Comparison of ENCODE assay signal across 1 cellular context in the genomic region with DNA sequence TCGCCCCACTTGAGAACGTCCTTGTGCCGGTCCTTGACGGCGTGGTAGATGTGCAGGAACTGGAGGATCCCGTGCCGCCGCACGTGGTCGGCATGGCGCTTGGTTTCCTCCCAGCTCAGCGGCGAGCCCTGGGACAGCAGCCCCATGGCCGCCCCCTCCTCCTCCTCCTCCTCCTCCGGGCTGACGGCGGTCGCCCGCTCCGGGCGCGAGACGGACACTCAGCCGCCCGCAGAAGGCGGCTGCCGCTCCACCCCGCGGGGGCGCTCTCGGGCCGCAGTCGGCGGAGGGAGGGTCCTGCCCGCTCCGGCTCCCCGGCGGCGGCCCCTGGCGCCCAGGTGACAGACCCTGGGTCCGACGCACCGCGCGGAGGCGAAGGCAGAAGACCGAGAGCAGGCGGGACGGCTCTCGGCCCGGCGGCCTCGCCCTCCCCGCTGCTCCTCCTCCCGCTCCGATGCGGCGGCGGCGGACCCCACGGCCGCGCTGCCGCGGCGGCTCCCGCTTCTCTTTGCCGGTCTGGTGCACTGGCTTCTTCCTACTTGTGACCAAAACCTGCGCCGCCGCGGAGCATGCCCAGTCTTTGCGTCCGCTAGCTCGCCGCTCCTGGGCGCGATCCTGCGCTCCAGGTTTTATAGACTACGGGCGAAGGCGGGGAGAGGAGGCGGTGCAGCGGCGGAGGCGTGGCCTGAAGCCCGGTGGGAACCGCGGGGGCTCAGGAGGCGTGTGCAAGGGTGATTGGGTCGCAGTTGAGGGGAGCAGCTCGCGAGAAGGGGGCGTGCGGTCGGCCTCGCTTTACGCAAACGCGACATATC.
TF ChIP-seq lines count a peak whose summit lies in the region.

Gene GCLC, minus strand, starts transcription at position 602 of the 809 bp plus-strand sequence. Its CDS starts 456 bp downstream, at position 146.

TF ChIP-seq in WTC11, 78 proteins besides CTCF, POLR2A, EP300 and RAD21 (continued from another document and continues in another):
- TF ChIP-seq AFF4 (CRISPR knock-in tag; IDR thresholded peaks at IDR 0.05; ENCODE audit: borderline replicate concordance) (no peak), EMX1 (CRISPR knock-in tag; IDR thresholded peaks at IDR 0.05) (no peak), TEAD1 (CRISPR knock-in tag; IDR thresholded peaks at IDR 0.05) (peak; percentile 40), FOXK1 (CRISPR knock-in tag; IDR thresholded peaks at IDR 0.05) (peak; percentile 94), SOX15 (CRISPR knock-in tag; IDR thresholded peaks at IDR 0.05) (no peak), ZNF423 (CRISPR knock-in tag; IDR thresholded peaks at IDR 0.05) (no peak), ZNF396 (CRISPR knock-in tag; IDR thresholded peaks at IDR 0.05; ENCODE audit: borderline replicate concordance) (no peak), OVOL2 (CRISPR knock-in tag; IDR thresholded peaks at IDR 0.05; ENCODE audit: borderline replicate concordance) (no peak), NR1H2 (CRISPR knock-in tag; IDR thresholded peaks at IDR 0.05) (no peak), ZMAT4 (CRISPR knock-in tag; IDR thresholded peaks at IDR 0.05) (no peak), RELA (CRISPR knock-in tag; IDR thresholded peaks at IDR 0.05; ENCODE audit: borderline replicate concordance) (no peak), ZNF671 (CRISPR knock-in tag; IDR thresholded peaks at IDR 0.05) (no peak), HMGA2 (CRISPR knock-in tag; IDR thresholded peaks at IDR 0.05) (no peak), STAT6 (CRISPR knock-in tag; conservative IDR thresholded peaks at IDR 0.05; ENCODE audit: low read depth) (no peak), CREM (CRISPR knock-in tag; IDR thresholded peaks at IDR 0.05) (peak; percentile 63; the same call in 1 of the 2 replicates), ZNF121 (CRISPR knock-in tag; IDR thresholded peaks at IDR 0.05) (no peak), ELF4 (CRISPR knock-in tag; IDR thresholded peaks at IDR 0.05; ENCODE audit: low read depth) (peak; percentile 71; the same call in 1 of the 2 replicates), NFATC4 (CRISPR knock-in tag; IDR thresholded peaks at IDR 0.05) (no peak), ZNF232 (CRISPR knock-in tag; IDR thresholded peaks at IDR 0.05) (no peak; the same call in 1 of the 2 replicates), NFE2L1 (CRISPR knock-in tag; IDR thresholded peaks at IDR 0.05) (peak; percentile 80; the same call in 1 of the 2 replicates), GABPB1 (CRISPR knock-in tag; IDR thresholded peaks at IDR 0.05) (peak; percentile 86)
- TF ChIP-seq, protein P1, sequence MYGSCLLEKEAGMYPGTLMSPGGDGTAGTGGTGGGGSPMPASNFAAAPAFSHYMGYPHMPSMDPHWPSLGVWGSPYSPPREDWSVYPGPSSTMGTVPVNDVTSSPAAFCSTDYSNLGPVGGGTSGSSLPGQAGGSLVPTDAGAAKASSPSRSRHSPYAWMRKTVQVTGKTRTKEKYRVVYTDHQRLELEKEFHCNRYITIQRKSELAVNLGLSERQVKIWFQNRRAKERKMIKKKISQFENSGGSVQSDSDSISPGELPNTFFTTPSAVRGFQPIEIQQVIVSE (CRISPR knock-in tag; IDR thresholded peaks at IDR 0.05; ENCODE audit: borderline replicate concordance): no peak
- TF ChIP-seq, protein P2, sequence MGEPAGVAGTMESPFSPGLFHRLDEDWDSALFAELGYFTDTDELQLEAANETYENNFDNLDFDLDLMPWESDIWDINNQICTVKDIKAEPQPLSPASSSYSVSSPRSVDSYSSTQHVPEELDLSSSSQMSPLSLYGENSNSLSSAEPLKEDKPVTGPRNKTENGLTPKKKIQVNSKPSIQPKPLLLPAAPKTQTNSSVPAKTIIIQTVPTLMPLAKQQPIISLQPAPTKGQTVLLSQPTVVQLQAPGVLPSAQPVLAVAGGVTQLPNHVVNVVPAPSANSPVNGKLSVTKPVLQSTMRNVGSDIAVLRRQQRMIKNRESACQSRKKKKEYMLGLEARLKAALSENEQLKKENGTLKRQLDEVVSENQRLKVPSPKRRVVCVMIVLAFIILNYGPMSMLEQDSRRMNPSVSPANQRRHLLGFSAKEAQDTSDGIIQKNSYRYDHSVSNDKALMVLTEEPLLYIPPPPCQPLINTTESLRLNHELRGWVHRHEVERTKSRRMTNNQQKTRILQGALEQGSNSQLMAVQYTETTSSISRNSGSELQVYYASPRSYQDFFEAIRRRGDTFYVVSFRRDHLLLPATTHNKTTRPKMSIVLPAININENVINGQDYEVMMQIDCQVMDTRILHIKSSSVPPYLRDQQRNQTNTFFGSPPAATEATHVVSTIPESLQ (CRISPR knock-in tag; IDR thresholded peaks at IDR 0.05): no peak
- TF ChIP-seq, protein P3, sequence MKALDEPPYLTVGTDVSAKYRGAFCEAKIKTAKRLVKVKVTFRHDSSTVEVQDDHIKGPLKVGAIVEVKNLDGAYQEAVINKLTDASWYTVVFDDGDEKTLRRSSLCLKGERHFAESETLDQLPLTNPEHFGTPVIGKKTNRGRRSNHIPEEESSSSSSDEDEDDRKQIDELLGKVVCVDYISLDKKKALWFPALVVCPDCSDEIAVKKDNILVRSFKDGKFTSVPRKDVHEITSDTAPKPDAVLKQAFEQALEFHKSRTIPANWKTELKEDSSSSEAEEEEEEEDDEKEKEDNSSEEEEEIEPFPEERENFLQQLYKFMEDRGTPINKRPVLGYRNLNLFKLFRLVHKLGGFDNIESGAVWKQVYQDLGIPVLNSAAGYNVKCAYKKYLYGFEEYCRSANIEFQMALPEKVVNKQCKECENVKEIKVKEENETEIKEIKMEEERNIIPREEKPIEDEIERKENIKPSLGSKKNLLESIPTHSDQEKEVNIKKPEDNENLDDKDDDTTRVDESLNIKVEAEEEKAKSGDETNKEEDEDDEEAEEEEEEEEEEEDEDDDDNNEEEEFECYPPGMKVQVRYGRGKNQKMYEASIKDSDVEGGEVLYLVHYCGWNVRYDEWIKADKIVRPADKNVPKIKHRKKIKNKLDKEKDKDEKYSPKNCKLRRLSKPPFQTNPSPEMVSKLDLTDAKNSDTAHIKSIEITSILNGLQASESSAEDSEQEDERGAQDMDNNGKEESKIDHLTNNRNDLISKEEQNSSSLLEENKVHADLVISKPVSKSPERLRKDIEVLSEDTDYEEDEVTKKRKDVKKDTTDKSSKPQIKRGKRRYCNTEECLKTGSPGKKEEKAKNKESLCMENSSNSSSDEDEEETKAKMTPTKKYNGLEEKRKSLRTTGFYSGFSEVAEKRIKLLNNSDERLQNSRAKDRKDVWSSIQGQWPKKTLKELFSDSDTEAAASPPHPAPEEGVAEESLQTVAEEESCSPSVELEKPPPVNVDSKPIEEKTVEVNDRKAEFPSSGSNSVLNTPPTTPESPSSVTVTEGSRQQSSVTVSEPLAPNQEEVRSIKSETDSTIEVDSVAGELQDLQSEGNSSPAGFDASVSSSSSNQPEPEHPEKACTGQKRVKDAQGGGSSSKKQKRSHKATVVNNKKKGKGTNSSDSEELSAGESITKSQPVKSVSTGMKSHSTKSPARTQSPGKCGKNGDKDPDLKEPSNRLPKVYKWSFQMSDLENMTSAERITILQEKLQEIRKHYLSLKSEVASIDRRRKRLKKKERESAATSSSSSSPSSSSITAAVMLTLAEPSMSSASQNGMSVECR (CRISPR knock-in tag; IDR thresholded peaks at IDR 0.05; ENCODE audit: borderline replicate concordance): peak; percentile 74; the same call in 1 of the 2 replicates
- TF ChIP-seq, protein P4, sequence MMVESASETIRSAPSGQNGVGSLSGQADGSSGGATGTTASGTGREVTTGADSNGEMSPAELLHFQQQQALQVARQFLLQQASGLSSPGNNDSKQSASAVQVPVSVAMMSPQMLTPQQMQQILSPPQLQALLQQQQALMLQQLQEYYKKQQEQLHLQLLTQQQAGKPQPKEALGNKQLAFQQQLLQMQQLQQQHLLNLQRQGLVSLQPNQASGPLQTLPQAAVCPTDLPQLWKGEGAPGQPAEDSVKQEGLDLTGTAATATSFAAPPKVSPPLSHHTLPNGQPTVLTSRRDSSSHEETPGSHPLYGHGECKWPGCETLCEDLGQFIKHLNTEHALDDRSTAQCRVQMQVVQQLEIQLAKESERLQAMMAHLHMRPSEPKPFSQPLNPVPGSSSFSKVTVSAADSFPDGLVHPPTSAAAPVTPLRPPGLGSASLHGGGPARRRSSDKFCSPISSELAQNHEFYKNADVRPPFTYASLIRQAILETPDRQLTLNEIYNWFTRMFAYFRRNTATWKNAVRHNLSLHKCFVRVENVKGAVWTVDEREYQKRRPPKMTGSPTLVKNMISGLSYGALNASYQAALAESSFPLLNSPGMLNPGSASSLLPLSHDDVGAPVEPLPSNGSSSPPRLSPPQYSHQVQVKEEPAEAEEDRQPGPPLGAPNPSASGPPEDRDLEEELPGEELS (CRISPR knock-in tag; IDR thresholded peaks at IDR 0.05): peak; percentile 60
- TF ChIP-seq, protein P5, sequence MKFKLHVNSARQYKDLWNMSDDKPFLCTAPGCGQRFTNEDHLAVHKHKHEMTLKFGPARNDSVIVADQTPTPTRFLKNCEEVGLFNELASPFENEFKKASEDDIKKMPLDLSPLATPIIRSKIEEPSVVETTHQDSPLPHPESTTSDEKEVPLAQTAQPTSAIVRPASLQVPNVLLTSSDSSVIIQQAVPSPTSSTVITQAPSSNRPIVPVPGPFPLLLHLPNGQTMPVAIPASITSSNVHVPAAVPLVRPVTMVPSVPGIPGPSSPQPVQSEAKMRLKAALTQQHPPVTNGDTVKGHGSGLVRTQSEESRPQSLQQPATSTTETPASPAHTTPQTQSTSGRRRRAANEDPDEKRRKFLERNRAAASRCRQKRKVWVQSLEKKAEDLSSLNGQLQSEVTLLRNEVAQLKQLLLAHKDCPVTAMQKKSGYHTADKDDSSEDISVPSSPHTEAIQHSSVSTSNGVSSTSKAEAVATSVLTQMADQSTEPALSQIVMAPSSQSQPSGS (CRISPR knock-in tag; IDR thresholded peaks at IDR 0.05; ENCODE audit: borderline replicate concordance, low read depth): no peak
- TF ChIP-seq, protein P6, sequence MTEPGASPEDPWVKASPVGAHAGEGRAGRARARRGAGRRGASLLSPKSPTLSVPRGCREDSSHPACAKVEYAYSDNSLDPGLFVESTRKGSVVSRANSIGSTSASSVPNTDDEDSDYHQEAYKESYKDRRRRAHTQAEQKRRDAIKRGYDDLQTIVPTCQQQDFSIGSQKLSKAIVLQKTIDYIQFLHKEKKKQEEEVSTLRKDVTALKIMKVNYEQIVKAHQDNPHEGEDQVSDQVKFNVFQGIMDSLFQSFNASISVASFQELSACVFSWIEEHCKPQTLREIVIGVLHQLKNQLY (CRISPR knock-in tag; IDR thresholded peaks at IDR 0.05): no peak
- TF ChIP-seq, protein P7, sequence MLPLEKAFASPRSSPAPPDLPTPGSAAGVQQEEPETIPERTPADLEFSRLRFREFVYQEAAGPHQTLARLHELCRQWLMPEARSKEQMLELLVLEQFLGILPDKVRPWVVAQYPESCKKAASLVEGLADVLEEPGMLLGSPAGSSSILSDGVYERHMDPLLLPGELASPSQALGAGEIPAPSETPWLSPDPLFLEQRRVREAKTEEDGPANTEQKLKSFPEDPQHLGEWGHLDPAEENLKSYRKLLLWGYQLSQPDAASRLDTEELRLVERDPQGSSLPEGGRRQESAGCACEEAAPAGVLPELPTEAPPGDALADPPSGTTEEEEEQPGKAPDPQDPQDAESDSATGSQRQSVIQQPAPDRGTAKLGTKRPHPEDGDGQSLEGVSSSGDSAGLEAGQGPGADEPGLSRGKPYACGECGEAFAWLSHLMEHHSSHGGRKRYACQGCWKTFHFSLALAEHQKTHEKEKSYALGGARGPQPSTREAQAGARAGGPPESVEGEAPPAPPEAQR (CRISPR knock-in tag; IDR thresholded peaks at IDR 0.05): no peak
- TF ChIP-seq, protein P8, sequence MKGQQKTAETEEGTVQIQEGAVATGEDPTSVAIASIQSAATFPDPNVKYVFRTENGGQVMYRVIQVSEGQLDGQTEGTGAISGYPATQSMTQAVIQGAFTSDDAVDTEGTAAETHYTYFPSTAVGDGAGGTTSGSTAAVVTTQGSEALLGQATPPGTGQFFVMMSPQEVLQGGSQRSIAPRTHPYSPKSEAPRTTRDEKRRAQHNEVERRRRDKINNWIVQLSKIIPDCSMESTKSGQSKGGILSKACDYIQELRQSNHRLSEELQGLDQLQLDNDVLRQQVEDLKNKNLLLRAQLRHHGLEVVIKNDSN (CRISPR knock-in tag; IDR thresholded peaks at IDR 0.05): peak; percentile 49; the same call in 1 of the 2 replicates
